ENCODE assay signal across 17 cellular contexts in the genomic region with DNA sequence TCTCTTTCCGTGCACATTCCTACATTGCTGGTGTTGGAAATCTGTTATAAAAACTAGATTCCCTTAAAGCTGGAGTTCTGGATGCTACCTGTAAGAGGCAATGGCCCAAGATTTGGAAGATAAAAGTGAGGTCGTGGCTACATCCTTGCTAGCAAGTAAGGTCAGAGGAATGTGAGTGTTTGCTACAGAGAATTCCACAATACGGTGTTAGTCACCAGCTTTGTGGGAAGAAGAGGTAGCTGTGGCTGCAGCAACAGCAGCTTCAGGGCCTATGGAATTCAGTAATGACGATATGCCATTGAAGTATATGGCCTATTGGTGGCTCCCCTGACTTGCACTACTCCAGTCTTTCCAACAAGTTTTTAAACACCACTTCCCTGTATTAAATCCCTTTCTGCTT.
A peak's percentile ranks its signal among the peaks of the same experiment; 100 is the strongest.
DNase-seq lines count a peak whose midpoint lies in the region; ATAC-seq and TF ChIP-seq lines count a peak whose summit lies in the region.
"Had no signal": no experiment of that assay in that cellular context is flagged by ENCODE, and none has a peak within 500 bp of the region (broad histone marks: within the 10 kb centered on the region; RNA-seq: fewer than 3 reads in every experiment).

No MANE protein-coding gene starts in this region.

- peaks cover 15% of the 10 kb centered on the region for H3K4me1 ChIP-seq in SJSA1 (replicated peaks)
- H3K4me1 ChIP-seq in Peyer's patch, result no peaks in the 10 kb centered on the region

- no peak for TF ChIP-seq CTCF in fibroblast of mammary gland (conservative IDR thresholded peaks at IDR 0.05; ENCODE audit: control insufficient read depth, insufficient read depth, low read depth, low read length)
- TF ChIP-seq CTCF in Peyer's patch (IDR thresholded peaks at IDR 0.05), result no peak

- no peak overlapping the region for H3K4me3 Mint-ChIP-seq in T-helper 2 cell treated with Interferon-gamma antibody and Interleukin-4, amounts not matched to agents 5 μg/mL and 100 μg/mL, for 36 hours
- H3K4me3 Mint-ChIP-seq: CD8-positive, alpha-beta memory T cell had no signal

- no peaks in the 10 kb centered on the region for H3K9me3 Mint-ChIP-seq in T-helper 2 cell treated with Interferon-gamma antibody and Interleukin-4, amounts not matched to agents 5 μg/mL and 100 μg/mL, for 36 hours

- H3K4me3 ChIP-seq in SJSA1, result no peak overlapping the region
- H3K4me3 ChIP-seq in fibroblast of mammary gland (ENCODE audit: control insufficient read depth, low read depth, low read length), result no peak overlapping the region
- H3K4me3 ChIP-seq in skeletal muscle cell (ENCODE audit: low read depth, low read length), result no peak overlapping the region
- H3K4me3 ChIP-seq in Peyer's patch, result no peak overlapping the region
- H3K4me3 ChIP-seq: lung, sigmoid colon, stomach had no signal

- TF ChIP-seq POLR2A in Peyer's patch (IDR thresholded peaks at IDR 0.05), result no peak

- H3K36me3 ChIP-seq in SJSA1, result no peaks in the 10 kb centered on the region; the same call in 1 of the 2 replicates
- no peaks in the 10 kb centered on the region for H3K36me3 ChIP-seq in Peyer's patch
- H3K36me3 ChIP-seq: sigmoid colon, stomach had no signal

- H3K9me3 ChIP-seq in SJSA1 (replicated peaks) (no peaks in the 10 kb centered on the region), Peyer's patch (no peaks in the 10 kb centered on the region)
- H3K9me3 ChIP-seq: stomach had no signal

- no peaks in the 10 kb centered on the region for H3K27me3 ChIP-seq in SJSA1 (replicated peaks)
- no peaks in the 10 kb centered on the region for H3K27me3 ChIP-seq in Peyer's patch
- H3K27me3 ChIP-seq: sigmoid colon, stomach had no signal

- H3K27ac Mint-ChIP-seq in T-helper 2 cell treated with Interferon-gamma antibody and Interleukin-4, amounts not matched to agents 5 μg/mL and 100 μg/mL, for 36 hours, result no peak overlapping the region
- H3K27ac Mint-ChIP-seq: CD8-positive, alpha-beta memory T cell had no signal

- H3K27ac ChIP-seq in SJSA1 (peak overlapping the region; percentile 14; the same call in 1 of the 2 replicates), Peyer's patch (no peak overlapping the region)
- H3K27ac ChIP-seq: sigmoid colon, stomach had no signal

- no peaks in the 10 kb centered on the region for H3K4me1 Mint-ChIP-seq in T-helper 2 cell treated with Interferon-gamma antibody and Interleukin-4, amounts not matched to agents 5 μg/mL and 100 μg/mL, for 36 hours (ENCODE audit: low read depth)
- H3K4me1 Mint-ChIP-seq: CD8-positive, alpha-beta memory T cell had no signal

- ATAC-seq in HG02981 (IDR thresholded peaks at IDR 0.05; ENCODE audit: unreplicated experiment), result no peak

- peaks cover 11% of the 10 kb centered on the region for H3K27me3 Mint-ChIP-seq in T-helper 2 cell treated with Interferon-gamma antibody and Interleukin-4, amounts not matched to agents 5 μg/mL and 100 μg/mL, for 36 hours (ENCODE audit: low read depth)

- peak; percentile 40 for DNase-seq in GM04504 (ENCODE audit: low read depth)
- peak; percentile 56 to 66 for DNase-seq in SJSA1 (ENCODE audit: low read depth in 1 of 2, low spot score in 2 of 2)
- DNase-seq in fibroblast of mammary gland (ENCODE audit: low read depth), result peak; percentile 76
- DNase-seq in skeletal muscle cell (ENCODE audit: low read depth), result peak; percentile 55
- DNase-seq in T-helper 2 cell treated with Interferon-gamma antibody and Interleukin-4, amounts not matched to agents 5 μg/mL and 100 μg/mL, for 36 hours (ENCODE audit: low spot score), result no peak
- no peak for DNase-seq in NCI-H1417 treated with DMSO at 0.1 percent for 48 hours (lab: John Stamatoyannopoulos, UW)
- DNase-seq in Peyer's patch, result no peak
- DNase-seq: activated naive CD4-positive, alpha-beta T cell treated with anti-CD3 and anti-CD28 coated beads, Interleukin-2, amount 50 U/mL, for 16 hours; CD8-positive, alpha-beta memory T cell; hypothalamus; MM.1S; NCI-H2171; NK-92 treated with Interleukin-12 subunit alpha and Interleukin-12 subunit beta, amount 100 ng/mL, for 24 hours; sigmoid colon; stomach had no signal

- peaks cover 2% of the 10 kb centered on the region for H3K36me3 Mint-ChIP-seq in T-helper 2 cell treated with Interferon-gamma antibody and Interleukin-4, amounts not matched to agents 5 μg/mL and 100 μg/mL, for 36 hours (ENCODE audit: low read depth)

Comparison
In these comparisons a context has a peak if more than half of its experiments do, and no peak if none do; other contexts are left out.
1. DNase-seq: peak in GM04504 (single experiment), SJSA1 (2 of 2), fibroblast of mammary gland (single experiment) and skeletal muscle cell (single experiment); none in T-helper 2 cell treated with Interferon-gamma antibody and Interleukin-4, amounts not matched to agents 5 μg/mL and 100 μg/mL, for 36 hours (single experiment), NCI-H1417 treated with DMSO at 0.1 percent for 48 hours (single experiment) and Peyer's patch (0 of 3).